ENCODE assay signal across 36 cellular contexts in the genomic region with DNA sequence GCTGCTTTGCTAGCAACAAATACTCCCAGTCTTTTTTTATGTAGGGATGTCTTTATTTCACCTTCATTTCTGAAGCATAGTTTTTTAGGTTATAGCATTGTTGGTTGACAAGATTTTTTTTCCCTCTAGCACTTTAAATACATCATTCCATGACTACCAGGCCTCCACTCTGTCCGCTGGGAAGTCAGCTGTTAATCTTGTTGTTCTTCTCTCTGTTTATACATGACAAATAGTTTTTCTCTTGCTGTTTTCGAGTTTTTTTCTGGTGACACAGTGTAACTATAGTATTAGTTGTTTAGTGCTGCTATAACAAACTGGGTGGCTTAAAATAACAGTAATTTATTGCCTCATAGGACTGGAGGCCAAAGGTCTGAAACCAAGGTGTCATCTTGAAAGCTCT.
"Had no signal": no experiment of that assay in that cellular context is flagged by ENCODE, and none has a peak within 500 bp of the region (broad histone marks: within the 10 kb centered on the region; RNA-seq: fewer than 3 reads in every experiment).

No MANE protein-coding gene starts in this region.

- H3K36me3 ChIP-seq: MG63 had no signal

- H3K4me3 ChIP-seq: MG63 had no signal

- H3K27ac ChIP-seq: KMS-11 had no signal

- H3K27me3 ChIP-seq: MG63 had no signal

- H3K9ac ChIP-seq: KMS-11 had no signal

- H3K9me3 ChIP-seq: MG63 had no signal

- H3K4me2 ChIP-seq: KMS-11 had no signal

- DNase-seq: Karpas-422, Kasumi-1, KG1, MG63, MM.1S, MV-4-11, NCI-H1048, NCI-H1092, NCI-H1092 treated with DMSO at 0.1 percent for 48 hours, NCI-H1105, NCI-H1105 treated with DMSO at 0.1 percent for 48 hours, NCI-H1417, NCI-H1417 treated with DMSO at 0.1 percent for 48 hours, NCI-H1436, NCI-H1436 treated with DMSO at 0.1 percent for 48 hours, NCI-H146, NCI-H1694, NCI-H1694 treated with DMSO at 0.1 percent for 48 hours, NCI-H187, NCI-H187 treated with DMSO at 0.1 percent for 48 hours, NCI-H1930, NCI-H2029, NCI-H2029 treated with DMSO at 0.1 percent for 48 hours, NCI-H2081, NCI-H2081 treated with DMSO at 0.1 percent for 48 hours, NCI-H2107, NCI-H2171, NCI-H2171 treated with DMSO at 0.1 percent for 48 hours, NCI-H2227 treated with DMSO at 0.1 percent for 48 hours, NCI-H226, NCI-H345, NCI-H446, NCI-H446 treated with DMSO at 0.1 percent for 48 hours, NCI-H510A, NCI-H510A treated with DMSO at 0.1 percent for 48 hours had no signal
